ENCODE assay signal across 12 cellular contexts in genomic region chr6:161035182-161035980, GRCh38. TPM values are rescaled to one million over a fixed set of nuclear protein-coding genes. Genes with fewer than 3 reads are reported as not detected.
A peak's percentile ranks its signal among the peaks of the same experiment; 100 is the strongest.
DNase-seq lines count a peak whose midpoint lies in the region; ATAC-seq and TF ChIP-seq lines count a peak whose summit lies in the region.
"Had no signal": no experiment of that assay in that cellular context is flagged by ENCODE, and none has a peak within 500 bp of the region (broad histone marks: within the 10 kb centered on the region; RNA-seq: fewer than 3 reads in every experiment).

No MANE protein-coding gene starts in this region.

- H3K36me3 ChIP-seq in heart left ventricle = peaks cover 0 to 50% (median 13%) of the 10 kb centered on the region in 9 donors

- no peak for TF ChIP-seq POLR2A in heart left ventricle (IDR thresholded peaks at IDR 0.05)

- H3K4me1 ChIP-seq in heart left ventricle = peaks cover 0 to 18% (median 10%) of the 10 kb centered on the region in 12 donors

- no peak for TF ChIP-seq CTCF in heart left ventricle (IDR thresholded peaks at IDR 0.05)

- DNase-seq in CD1c-positive myeloid dendritic cell (ENCODE audit: extremely low spot score) (peak; percentile 16), HCEC 1CT (no peak), heart left ventricle (no peak), NCI-H748 treated with DMSO at 0.1 percent for 48 hours (lab: John Stamatoyannopoulos, UW) (no peak)
- DNase-seq: activated gamma-delta T cell treated with Interleukin-2 at 50 U/mL for 16 hours; stimulated activated CD4-positive, alpha-beta T cell treated with anti-CD3 and anti-CD28 coated beads, Interleukin-12 subunit alpha, Interleukin-12 subunit beta, amount 100 ng/mL, for 4 hours; T-helper 9 cell had no signal

- no peak overlapping the region for H3K27ac ChIP-seq in heart left ventricle
- H3K27ac ChIP-seq: hepatocyte had no signal

- peaks cover 37% of the 10 kb centered on the region for H3K4me1 Mint-ChIP-seq in activated T-helper 17 cell treated with anti-CD3 and anti-CD28 coated beads, Interleukin-2, amount 50 U/mL, for 72 hours

- 94 to 98% (median 95%) methylated on average over 3 of the region's 3 CpGs for WGBS in heart left ventricle, 4 donors

- no peak overlapping the region for H3K4me3 ChIP-seq in heart left ventricle
- H3K4me3 ChIP-seq: hepatocyte had no signal

- ATAC-seq in GM21367 (IDR thresholded peaks at IDR 0.05; ENCODE audit: unreplicated experiment) (peak; percentile 37), HG03469 (IDR thresholded peaks at IDR 0.05; ENCODE audit: unreplicated experiment) (peak; percentile 27), heart left ventricle (no peak), HG03039 (IDR thresholded peaks at IDR 0.05; ENCODE audit: unreplicated experiment) (no peak)
- ATAC-seq in activated T-helper 17 cell treated with anti-CD3 and anti-CD28 coated beads, Interleukin-2, amount 50 U/mL, for 72 hours (replicated peaks) = no peak

- H3K36me3 Mint-ChIP-seq in activated T-helper 17 cell treated with anti-CD3 and anti-CD28 coated beads, Interleukin-2, amount 50 U/mL, for 72 hours (ENCODE audit: low read depth) = peaks cover 69% of the 10 kb centered on the region

- H3K27me3 Mint-ChIP-seq in activated T-helper 17 cell treated with anti-CD3 and anti-CD28 coated beads, Interleukin-2, amount 50 U/mL, for 72 hours = no peaks in the 10 kb centered on the region

- no peaks in the 10 kb centered on the region for H3K9me3 ChIP-seq in heart left ventricle

- peak overlapping the region; percentile 73 for H3K4me3 Mint-ChIP-seq in activated T-helper 17 cell treated with anti-CD3 and anti-CD28 coated beads, Interleukin-2, amount 50 U/mL, for 72 hours

- intact Hi-C loops in heart left ventricle (cut with DNase I) = no loop called here

- H3K27ac Mint-ChIP-seq in activated T-helper 17 cell treated with anti-CD3 and anti-CD28 coated beads, Interleukin-2, amount 50 U/mL, for 72 hours = peak overlapping the region; percentile 71

- no peaks in the 10 kb centered on the region for H3K27me3 ChIP-seq in heart left ventricle
- H3K27me3 ChIP-seq: hepatocyte had no signal

- H3K9me3 Mint-ChIP-seq in activated T-helper 17 cell treated with anti-CD3 and anti-CD28 coated beads, Interleukin-2, amount 50 U/mL, for 72 hours = no peaks in the 10 kb centered on the region

RNA-seq across cellular contexts. Expression of gene MAP3K4, which starts 43.8 kb away (rescaled TPM):
- total RNA-seq in activated T-helper 17 cell treated with anti-CD3 and anti-CD28 coated beads, Interleukin-2, amount 50 U/mL, for 72 hours = 10 to 100 TPM; 76.1 to 97.9 TPM
- 10 to 100 TPM; 18.3 to 39.1 (median 29.2) TPM for total RNA-seq in heart left ventricle
- polyA plus RNA-seq in heart left ventricle = 10 to 100 TPM in 1 of 2 donors, 1 to 10 TPM in 1; 9.2 to 16.2 TPM

Comparison
In these comparisons a context has a peak if more than half of its experiments do, and no peak if none do; other contexts are left out.
1. ATAC-seq: peak in GM21367 (single experiment) and HG03469 (single experiment); none in activated T-helper 17 cell treated with anti-CD3 and anti-CD28 coated beads, Interleukin-2, amount 50 U/mL, for 72 hours (single experiment), heart left ventricle (0 of 4) and HG03039 (single experiment).